Comparison of ENCODE assay signal across 8 cellular contexts in genomic region chr22:45317551-45318167, GRCh38. TPM values are rescaled to one million over a fixed set of nuclear protein-coding genes. Genes with fewer than 3 reads are reported as not detected.
DNase-seq lines count a peak whose midpoint lies in the region; ATAC-seq and TF ChIP-seq lines count a peak whose summit lies in the region.

No MANE protein-coding gene starts in this region.

- dilution Hi-C loops in mammary epithelial cell (cut with HindIII; ENCODE audit: low sequenced_read_pairs): no loop called here

- peak overlapping the region; percentile 71 for H3K27ac ChIP-seq in mammary epithelial cell (ENCODE audit: insufficient read depth, low read depth, low read length)
- H3K27ac ChIP-seq in left lung: peak overlapping the region; percentile 77 to 83
- H3K27ac ChIP-seq in tibial artery: peak overlapping the region; percentile 82 to 83

- ATAC-seq in left lung (peak; percentile 51), GM21717 (IDR thresholded peaks at IDR 0.05; ENCODE audit: unreplicated experiment) (no peak), GM21723 (IDR thresholded peaks at IDR 0.05; ENCODE audit: unreplicated experiment) (no peak)

- H2AFZ ChIP-seq in mammary epithelial cell (ENCODE audit: low read depth, low read length): peak overlapping the region; percentile 54

- H3K27me3 ChIP-seq in mammary epithelial cell (ENCODE audit: insufficient read depth, low read length) (no peaks in the 10 kb centered on the region), left lung (no peaks in the 10 kb centered on the region), tibial artery (no peaks in the 10 kb centered on the region)

- H3K9ac ChIP-seq in mammary epithelial cell (ENCODE audit: insufficient read depth, low read length): peak overlapping the region; percentile 60

- intact Hi-C loops in mammary epithelial cell (cut with micrococcal nuclease): loop anchor here (1.0 kb wide), 2 partner anchors 48 to 118 kb away; no protein-coding TSS in a partner anchor
- intact Hi-C loops in left lung (cut with DNase I): no loop called here
- intact Hi-C loops in tibial artery (cut with DNase I; ENCODE audit: low total_unique reads): loop anchor here (2.0 kb wide), 1 partner anchor 47 kb away; no protein-coding TSS in a partner anchor

- peak overlapping the region; percentile 59 for H3K4me2 ChIP-seq in mammary epithelial cell (ENCODE audit: insufficient read depth, low read depth, low read length)

- BruUV-seq in mammary epithelial cell (replicated peaks; lab: Mats Ljungman, UMichigan): no TSS peak

- peak overlapping the region in 1 of 3 experiments; percentile 11 for H3K4me3 ChIP-seq in mammary epithelial cell (replicated peaks in 1 of 3; ENCODE audit: insufficient read depth in 1 of 3, low read depth in 2 of 3, low read length in 3 of 3)
- H3K4me3 ChIP-seq in left lung: no peak overlapping the region
- peak overlapping the region in 1 of 2 donors; percentile 32 for H3K4me3 ChIP-seq in tibial artery

- H3K36me3 ChIP-seq in mammary epithelial cell (ENCODE audit: insufficient read depth, low read length) (peaks cover 4% of the 10 kb centered on the region), left lung (peaks cover 0 to 3% of the 10 kb centered on the region in 2 donors), tibial artery (peaks cover 4 to 8% (median 8%) of the 10 kb centered on the region in 3 donors)

- in situ Hi-C loops in mammary epithelial cell (cut with MboI; ENCODE audit: low sequenced_read_pairs in 2 of 2): no loop called here

- DNase-seq in DMS153 (lab: John Stamatoyannopoulos, UW): peak; percentile 54
- DNase-seq in NCI-H446 treated with DMSO at 0.1 percent for 48 hours (lab: John Stamatoyannopoulos, UW): peak; percentile 74
- peak; percentile 70 for DNase-seq in mammary epithelial cell
- no peak for DNase-seq in left lung
- DNase-seq in tibial artery: peak; percentile 87 to 96
- no peak for DNase-seq in mucosa of gallbladder (ENCODE audit: low spot score)

- H3K9me3 ChIP-seq in mammary epithelial cell (replicated peaks; ENCODE audit: insufficient read depth, low read length) (no peaks in the 10 kb centered on the region), left lung (no peaks in the 10 kb centered on the region), tibial artery (no peaks in the 10 kb centered on the region)

- TF ChIP-seq CTCF in mammary epithelial cell (conservative IDR thresholded peaks at IDR 0.05 in 1 of 2, IDR thresholded peaks at IDR 0.05 in 1 of 2; ENCODE audit: extremely low read depth in 1 of 2, insufficient read depth in 1 of 2, low read depth in 1 of 2, low read length in 2 of 2) (peak; percentile 44 to 65), left lung (IDR thresholded peaks at IDR 0.05) (no peak), tibial artery (IDR thresholded peaks at IDR 0.05) (peak; percentile 68 to 81)

- H3K79me2 ChIP-seq in mammary epithelial cell (ENCODE audit: insufficient read depth, low read length): peaks cover 92% of the 10 kb centered on the region

- CTCF ChIA-PET in mammary epithelial cell (lab: Charles Lee; ENCODE audit: low non-redundant PET): interaction anchor here (0.8 kb wide), 1 partner anchor 33 kb away, joined by 5 read pairs; the partner anchor contains the start of gene UPK3A

- peaks cover 26% of the 10 kb centered on the region for H3K4me1 ChIP-seq in mammary epithelial cell (ENCODE audit: insufficient read depth, low read length)
- peaks cover 6 to 55% of the 10 kb centered on the region in 2 donors for H3K4me1 ChIP-seq in left lung
- H3K4me1 ChIP-seq in tibial artery: peaks cover 9 to 48% (median 27%) of the 10 kb centered on the region in 4 donors

- 11% methylated on average over 14 of the region's 19 CpGs for WGBS in mammary epithelial cell (ENCODE audit: low coverage, missing lambda C conversion rate)

- H4K20me1 ChIP-seq in mammary epithelial cell (ENCODE audit: insufficient read depth, low read length): no peaks in the 10 kb centered on the region

RNA-seq across cellular contexts. Expression of gene FAM118A, which starts 7.9 kb away (rescaled TPM):
- 10 to 100 TPM; 17.2 to 22.2 TPM for total RNA-seq in mammary epithelial cell
- 14.5 TPM for polyA plus RNA-seq in mammary epithelial cell
- 7.3 TPM for polyA minus RNA-seq in mammary epithelial cell
- total RNA-seq in left lung: 10 to 100 TPM; 23.9 to 31.8 TPM
- 76.3 TPM for total RNA-seq in mucosa of gallbladder

RNA-seq across cellular contexts. Expression of gene UPK3A, which starts 32.9 kb away (rescaled TPM):
- total RNA-seq in mammary epithelial cell: not detected
- not detected for polyA plus RNA-seq in mammary epithelial cell
- polyA minus RNA-seq in mammary epithelial cell: not detected
- not detected for total RNA-seq in left lung
- 0.40 TPM for total RNA-seq in mucosa of gallbladder

Comparison
In these comparisons a context has a peak if more than half of its experiments do, and no peak if none do; other contexts are left out.
1. DNase-seq: peak in DMS153 (single experiment), NCI-H446 treated with DMSO at 0.1 percent for 48 hours (single experiment), mammary epithelial cell (single experiment) and tibial artery (2 of 2); none in left lung (0 of 2) and mucosa of gallbladder (single experiment).
2. CTCF ChIP-seq: peak in mammary epithelial cell (2 of 2) and tibial artery (2 of 2); none in left lung (0 of 2).
3. intact Hi-C loops: an anchor here in mammary epithelial cell (1.0 kb wide) and tibial artery (2.0 kb wide); none called in left lung.
4. Peak in every context shown above with its lines, with median percentiles within 50 percentile points of each other: H3K27ac ChIP-seq.